Comparison of ENCODE assay signal across 8 cellular contexts in genomic region chr5:10248378-10249260, GRCh38. TPM values are rescaled to one million over a fixed set of nuclear protein-coding genes. Genes with fewer than 3 reads are reported as not detected.
DNase-seq lines count a peak whose midpoint lies in the region; ATAC-seq, FAIRE-seq and TF ChIP-seq lines count a peak whose summit lies in the region.

No MANE protein-coding gene starts in this region.

- H3K9me3 Mint-ChIP-seq in activated naive CD4-positive, alpha-beta T cell treated with anti-CD3 and anti-CD28 coated beads, Interleukin-2, amount 50 U/mL, for 24 hours = no peaks in the 10 kb centered on the region
- no peaks in the 10 kb centered on the region for H3K9me3 Mint-ChIP-seq in activated naive CD4-positive, alpha-beta T cell treated with anti-CD3 and anti-CD28 coated beads, Interleukin-2, amount 50 U/mL, for 72 hours

- peaks cover 54% of the 10 kb centered on the region for H3K79me2 ChIP-seq in keratinocyte (ENCODE audit: control insufficient read depth, insufficient read depth, low read length)

- peaks cover 51% of the 10 kb centered on the region for H3K4me1 Mint-ChIP-seq in activated naive CD4-positive, alpha-beta T cell treated with anti-CD3 and anti-CD28 coated beads, Interleukin-2, amount 50 U/mL, for 24 hours

- no peaks in the 10 kb centered on the region for H3K27me3 Mint-ChIP-seq in activated naive CD4-positive, alpha-beta T cell treated with anti-CD3 and anti-CD28 coated beads, Interleukin-2, amount 50 U/mL, for 24 hours

- dilution Hi-C loops in keratinocyte (cut with MboI; ENCODE audit: extremely low pct_ligation_motif_present, low sequenced_read_pairs) = no loop called here

- H2AFZ ChIP-seq in keratinocyte (ENCODE audit: control insufficient read depth, low read length) = no peak overlapping the region

- H3K27ac ChIP-seq in keratinocyte (ENCODE audit: control insufficient read depth, insufficient read depth, low read length) (peak overlapping the region; percentile 98), thymus (ENCODE audit: low read depth) (peak overlapping the region; percentile 6)

- H4K20me1 ChIP-seq in keratinocyte (ENCODE audit: control insufficient read depth, extremely low read depth, insufficient read depth, low read length) = no peaks in the 10 kb centered on the region

- peaks cover 35% of the 10 kb centered on the region for H3K4me1 ChIP-seq in keratinocyte (ENCODE audit: control insufficient read depth, extremely low read depth, insufficient read depth, low read length)
- peaks cover 18% of the 10 kb centered on the region for H3K4me1 ChIP-seq in thymus (ENCODE audit: control insufficient read depth, insufficient read depth, low read length)

- peak; percentile 3 for ATAC-seq in HG03175 (IDR thresholded peaks at IDR 0.05; ENCODE audit: unreplicated experiment)
- ATAC-seq in activated naive CD4-positive, alpha-beta T cell treated with anti-CD3 and anti-CD28 coated beads, Interleukin-2, amount 50 U/mL, for 72 hours = peak; percentile 2 to 6

- TF ChIP-seq CTCF in keratinocyte (optimal IDR thresholded peaks at IDR 0.05 in 1 of 3, IDR thresholded peaks at IDR 0.05 in 1 of 3, conservative IDR thresholded peaks at IDR 0.05 in 1 of 3; ENCODE audit: extremely low read depth in 1 of 3, insufficient read depth in 2 of 3, low read length in 3 of 3) = no peak

- H3K36me3 ChIP-seq in keratinocyte (ENCODE audit: control insufficient read depth in 2 of 2, extremely low read depth in 1 of 2, insufficient read depth in 2 of 2, low read length in 2 of 2) = peaks cover 6 to 10% of the 10 kb centered on the region in 2 experiments
- no peaks in the 10 kb centered on the region for H3K36me3 ChIP-seq in thymus (ENCODE audit: control insufficient read depth, insufficient read depth)

- FAIRE-seq in keratinocyte (lab: Jason Lieb, UNC) = no peak

- H3K4me2 ChIP-seq in keratinocyte (ENCODE audit: control insufficient read depth, extremely low read depth, insufficient read depth, low read depth, low read length) = peak overlapping the region; percentile 98

- no peaks in the 10 kb centered on the region for H3K27me3 ChIP-seq in keratinocyte (ENCODE audit: control insufficient read depth, extremely low read depth, insufficient read depth, low read length)
- H3K27me3 ChIP-seq in thymus (ENCODE audit: control insufficient read depth, insufficient read depth) = no peaks in the 10 kb centered on the region

- H3K9ac ChIP-seq in keratinocyte (ENCODE audit: control insufficient read depth, extremely low read depth, insufficient read depth, low read length) = peak overlapping the region; percentile 94

- peak overlapping the region; percentile 100 for H3K27ac Mint-ChIP-seq in activated naive CD4-positive, alpha-beta T cell treated with anti-CD3 and anti-CD28 coated beads, Interleukin-2, amount 50 U/mL, for 24 hours
- peak overlapping the region; percentile 99 to 100 for H3K27ac Mint-ChIP-seq in activated naive CD4-positive, alpha-beta T cell treated with anti-CD3 and anti-CD28 coated beads, Interleukin-2, amount 50 U/mL, for 72 hours

- H3K9me3 ChIP-seq in keratinocyte (ENCODE audit: control insufficient read depth, low read depth, low read length) (no peaks in the 10 kb centered on the region), thymus (ENCODE audit: control insufficient read depth) (no peaks in the 10 kb centered on the region)

- H3K4me3 Mint-ChIP-seq in activated naive CD4-positive, alpha-beta T cell treated with anti-CD3 and anti-CD28 coated beads, Interleukin-2, amount 50 U/mL, for 24 hours = peak overlapping the region; percentile 97

- WGBS in thymus = 73% methylated on average over 29 of the region's 29 CpGs

- peaks cover 2% of the 10 kb centered on the region for H3K9me1 ChIP-seq in keratinocyte (ENCODE audit: control insufficient read depth, extremely low read depth, insufficient read depth, low read length)

- H3K4me3 ChIP-seq in keratinocyte (ENCODE audit: control insufficient read depth in 2 of 3, extremely low read depth in 1 of 3, insufficient read depth in 2 of 3, low read depth in 1 of 3, low read length in 3 of 3) (peak overlapping the region; percentile 72 to 85 (median 85)), thymus (ENCODE audit: low read length) (peak overlapping the region; percentile 87)

- DNase-seq in activated naive CD4-positive, alpha-beta T cell (lab: John Stamatoyannopoulos, UW) = no peak
- no peak for DNase-seq in activated naive CD4-positive, alpha-beta T cell treated with anti-CD3 and anti-CD28 coated beads, Interleukin-2, amount 50 U/mL, for 72 hours (ENCODE audit: low spot score in 2 of 2)
- DNase-seq in keratinocyte (ENCODE audit: low read depth, low spot score) (no peak), NCI-H774 (lab: John Stamatoyannopoulos, UW) (no peak), cerebellum (ENCODE audit: low spot score) (no peak)

- peaks cover 10% of the 10 kb centered on the region for H3K36me3 Mint-ChIP-seq in activated naive CD4-positive, alpha-beta T cell treated with anti-CD3 and anti-CD28 coated beads, Interleukin-2, amount 50 U/mL, for 24 hours
- H3K36me3 Mint-ChIP-seq in activated naive CD4-positive, alpha-beta T cell treated with anti-CD3 and anti-CD28 coated beads, Interleukin-2, amount 50 U/mL, for 72 hours = peaks cover 23 to 33% of the 10 kb centered on the region in 2 donors

RNA-seq across cellular contexts. Expression of gene ATPSCKMT, which starts 1.1 kb away (rescaled TPM):
- 10 to 100 TPM; 16.9 to 20.9 TPM for total RNA-seq in activated naive CD4-positive, alpha-beta T cell treated with anti-CD3 and anti-CD28 coated beads, Interleukin-2, amount 50 U/mL, for 72 hours
- 13.5 to 23.7 TPM (median 18.9 TPM) in 3 replicates for polyA plus RNA-seq in keratinocyte
- 1.7 TPM for polyA plus RNA-seq in keratinocyte (2011; ENCODE audit: low read depth)
- 9.7 and 12.1 TPM in 2 replicates for polyA plus RNA-seq in keratinocyte (2011; cell fraction: cytosol; rRNA removed)
- 16.0 and 18.8 TPM in 2 replicates for polyA plus RNA-seq in keratinocyte (2011; cell fraction: nucleus; rRNA removed)
- 4.2 and 16.1 TPM in 2 replicates for polyA plus RNA-seq in keratinocyte (2012; ENCODE audit: low replicate concordance)
- 4.3 to 14.8 TPM (median 5.4 TPM) in 3 replicates for polyA minus RNA-seq in keratinocyte
- 5.6 TPM for polyA minus RNA-seq in keratinocyte (2011; cell fraction: cytosol; rRNA and poly(A)+ RNA removed)
- 10.7 and 15.4 TPM in 2 replicates for polyA minus RNA-seq in keratinocyte (2011; cell fraction: nucleus; rRNA and poly(A)+ RNA removed)
- polyA plus RNA-seq in thymus = 14.4 TPM
- 52.0 TPM for total RNA-seq in cerebellum

RNA-seq across cellular contexts. Expression of gene CCT5, which starts 1.5 kb away (rescaled TPM):
- total RNA-seq in activated naive CD4-positive, alpha-beta T cell treated with anti-CD3 and anti-CD28 coated beads, Interleukin-2, amount 50 U/mL, for 72 hours = 100 to 1,000 TPM; 347 to 353 TPM
- 357 to 558 TPM (median 541 TPM) in 3 replicates for polyA plus RNA-seq in keratinocyte
- 363 TPM for polyA plus RNA-seq in keratinocyte (2011; ENCODE audit: low read depth)
- polyA plus RNA-seq in keratinocyte (2011; cell fraction: cytosol; rRNA removed) = 325 and 413 TPM in 2 replicates
- 327 and 409 TPM in 2 replicates for polyA plus RNA-seq in keratinocyte (2011; cell fraction: nucleus; rRNA removed)
- polyA plus RNA-seq in keratinocyte (2012; ENCODE audit: low replicate concordance) = 286 and 495 TPM in 2 replicates
- polyA minus RNA-seq in keratinocyte = 246 to 674 TPM (median 408 TPM) in 3 replicates
- polyA minus RNA-seq in keratinocyte (2011; cell fraction: cytosol; rRNA and poly(A)+ RNA removed) = 278 TPM
- 141 and 235 TPM in 2 replicates for polyA minus RNA-seq in keratinocyte (2011; cell fraction: nucleus; rRNA and poly(A)+ RNA removed)
- polyA plus RNA-seq in thymus = 114 TPM
- 180 TPM for total RNA-seq in cerebellum

RNA-seq across cellular contexts. Expression of gene CMBL, which starts 59.1 kb away (rescaled TPM):
- total RNA-seq in activated naive CD4-positive, alpha-beta T cell treated with anti-CD3 and anti-CD28 coated beads, Interleukin-2, amount 50 U/mL, for 72 hours = 1 to 10 TPM in 1 of 2 donors, under 1 TPM in 1; 0.80 to 1.7 TPM
- polyA plus RNA-seq in keratinocyte (5.2 to 12.6 TPM (median 9.1 TPM) in 3 replicates), thymus (8.1 TPM)
- 0.19 TPM for polyA plus RNA-seq in keratinocyte (2011; ENCODE audit: low read depth)
- 6.8 and 9.8 TPM in 2 replicates for polyA plus RNA-seq in keratinocyte (2011; cell fraction: cytosol; rRNA removed)
- 3.9 and 4.5 TPM in 2 replicates for polyA plus RNA-seq in keratinocyte (2011; cell fraction: nucleus; rRNA removed)
- polyA plus RNA-seq in keratinocyte (2012; ENCODE audit: low replicate concordance) = 0.93 and 11.2 TPM in 2 replicates
- 3.7 to 10.8 TPM (median 6.7 TPM) in 3 replicates for polyA minus RNA-seq in keratinocyte
- 15.5 TPM for polyA minus RNA-seq in keratinocyte (2011; cell fraction: cytosol; rRNA and poly(A)+ RNA removed)
- 2.8 and 3.8 TPM in 2 replicates for polyA minus RNA-seq in keratinocyte (2011; cell fraction: nucleus; rRNA and poly(A)+ RNA removed)
- total RNA-seq in cerebellum = 10.0 TPM
